ENCODE assay signal across 2 cellular contexts in genomic region chr3:66144792-66145733, GRCh38.
TF ChIP-seq lines count a peak whose summit lies in the region.

No MANE protein-coding gene starts in this region.

TF ChIP-seq in K562, 482 proteins besides CTCF, POLR2A, EP300 and RAD21 (continued from another document):
- TF ChIP-seq ZBTB2 (IDR thresholded peaks at IDR 0.05): no peak
- TF ChIP-seq MAFG (tag; conservative IDR thresholded peaks at IDR 0.05): peak; percentile 23; the same call in 1 of the 2 replicates
- TF ChIP-seq KLF1 (tag; IDR thresholded peaks at IDR 0.05): no peak
- TF ChIP-seq NCOR1 (IDR thresholded peaks at IDR 0.05): no peak
- TF ChIP-seq YY1 (IDR thresholded peaks at IDR 0.05; ENCODE audit: borderline replicate concordance in 1 of 3, control insufficient read depth in 1 of 3, extremely low read depth in 1 of 3, insufficient read depth in 3 of 3, insufficient read length in 1 of 3, insufficient replicate concordance in 2 of 3, low read depth in 1 of 3, low read length in 2 of 3): no peak
- TF ChIP-seq C11orf30 (IDR thresholded peaks at IDR 0.05; ENCODE audit: low read depth): peak; percentile 31; the same call in 1 of the 2 replicates
- TF ChIP-seq SNIP1 (IDR thresholded peaks at IDR 0.05; ENCODE audit: low read depth): no peak
- no peak for TF ChIP-seq PRMT5 (CRISPR knock-in tag; IDR thresholded peaks at IDR 0.05)
- TF ChIP-seq ZNF41 (CRISPR knock-in tag; conservative IDR thresholded peaks at IDR 0.05): no peak
TF ChIP-seq in K562: peak in this region for 3.

TF ChIP-seq in WTC11, 78 proteins besides CTCF, POLR2A, EP300 and RAD21 (continued from another document):
- no peak for TF ChIP-seq ZNF281 (CRISPR knock-in tag; IDR thresholded peaks at IDR 0.05)
- no peak for TF ChIP-seq STAT6 (CRISPR knock-in tag; conservative IDR thresholded peaks at IDR 0.05; ENCODE audit: low read depth)
- no peak for TF ChIP-seq TCF7 (CRISPR knock-in tag; IDR thresholded peaks at IDR 0.05; ENCODE audit: low read depth)
